In the genomic region with DNA sequence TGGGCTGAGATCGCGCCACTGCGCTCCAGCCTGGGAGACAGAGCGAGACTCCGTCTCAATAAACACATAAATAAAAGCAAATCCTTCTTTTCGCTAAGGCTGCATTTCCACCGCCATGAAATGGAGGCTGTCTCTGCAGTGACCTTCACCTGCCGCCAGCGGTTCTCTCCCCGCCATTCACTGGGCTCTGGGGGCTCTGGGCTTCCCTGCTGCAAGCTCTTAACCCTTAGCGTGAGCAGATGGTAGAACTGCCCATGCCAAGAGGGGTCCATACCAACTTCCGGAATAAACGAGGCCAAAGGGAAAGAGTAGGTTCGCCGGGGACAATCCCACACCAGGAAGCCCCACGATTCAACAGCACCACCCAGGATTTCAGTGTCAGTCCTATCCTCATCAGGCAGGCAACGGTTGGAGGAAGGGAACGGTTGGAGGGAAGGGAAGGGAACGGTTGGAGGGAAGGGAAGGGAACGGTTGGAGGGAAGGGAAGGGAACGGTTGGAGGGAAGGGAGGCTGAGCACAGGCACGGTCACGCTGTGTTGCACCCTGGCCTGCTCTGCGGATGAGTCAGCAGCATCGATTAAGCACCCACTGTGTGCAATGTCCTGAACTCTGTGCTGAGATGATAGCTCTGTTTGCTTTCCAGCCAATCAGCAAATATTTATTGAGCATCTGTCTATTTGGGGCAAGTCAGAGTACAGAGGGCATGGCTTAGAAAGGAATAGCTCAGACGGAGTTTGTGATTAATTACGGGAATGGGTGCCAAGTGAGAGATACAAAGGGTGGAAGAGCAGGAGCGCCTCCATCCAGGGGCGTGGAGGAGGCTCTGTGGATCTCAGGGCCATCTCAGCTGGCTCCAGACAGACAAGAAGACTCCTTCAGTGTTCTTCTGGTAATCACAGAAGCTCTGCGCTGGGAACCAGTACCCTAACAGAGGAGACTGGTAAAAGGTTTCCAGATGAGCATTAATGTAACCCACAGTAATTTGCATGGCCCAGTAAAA, we compare ENCODE assay signal across 1 cellular context.
A peak's percentile ranks its signal among the peaks of the same experiment; 100 is the strongest.
TF ChIP-seq lines count a peak whose summit lies in the region.

No MANE protein-coding gene starts in this region.

TF ChIP-seq in HepG2, 621 proteins besides CTCF, POLR2A, EP300 and RAD21 (continued from another document and continues in another):
- TF ChIP-seq, protein P1, sequence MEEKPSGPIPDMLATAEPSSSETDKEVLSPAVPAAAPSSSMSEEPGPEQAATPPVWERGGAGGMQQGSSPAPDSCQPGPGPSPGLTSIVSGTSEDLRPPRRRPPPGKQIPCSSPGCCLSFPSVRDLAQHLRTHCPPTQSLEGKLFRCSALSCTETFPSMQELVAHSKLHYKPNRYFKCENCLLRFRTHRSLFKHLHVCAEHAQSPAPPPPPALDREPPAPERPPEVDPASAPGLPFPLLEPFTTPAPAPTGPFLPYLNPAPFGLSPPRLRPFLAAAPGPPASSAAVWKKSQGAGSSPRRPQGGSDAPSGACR (CRISPR knock-in tag; IDR thresholded peaks at IDR 0.05) = 0 out of 2 replicates have a peak, but pooled peaks have one; percentile 55
- TF ChIP-seq MED13 (CRISPR knock-in tag; IDR thresholded peaks at IDR 0.05) = no peak
- peak; percentile 94; the same call in 1 of the 2 replicates for TF ChIP-seq MIER3 (CRISPR knock-in tag; IDR thresholded peaks at IDR 0.05; ENCODE audit: borderline replicate concordance)
- no peak for TF ChIP-seq ZNF546 (CRISPR knock-in tag; conservative IDR thresholded peaks at IDR 0.05)
- no peak for TF ChIP-seq ZNF20 (CRISPR knock-in tag; IDR thresholded peaks at IDR 0.05)
- peak; percentile 81 for TF ChIP-seq NFE2 (CRISPR knock-in tag; IDR thresholded peaks at IDR 0.05)
- no peak for TF ChIP-seq NONO (IDR thresholded peaks at IDR 0.05)
- TF ChIP-seq NONO (CRISPR knock-in tag; conservative IDR thresholded peaks at IDR 0.05) = peak; percentile 81
- no peak for TF ChIP-seq ZNF883 (CRISPR knock-in tag; IDR thresholded peaks at IDR 0.05; ENCODE audit: not compliant biosample characterization)
- TF ChIP-seq ZNF563 (CRISPR knock-in tag; IDR thresholded peaks at IDR 0.05) = no peak; the same call in 1 of the 2 replicates
- TF ChIP-seq YEATS4 (CRISPR knock-in tag; IDR thresholded peaks at IDR 0.05; ENCODE audit: borderline replicate concordance) = peak; percentile 48
- no peak for TF ChIP-seq PLRG1 (conservative IDR thresholded peaks at IDR 0.05)
- no peak for TF ChIP-seq ZNF510 (CRISPR knock-in tag; IDR thresholded peaks at IDR 0.05; ENCODE audit: low read depth)
- TF ChIP-seq HNRNPUL1 (IDR thresholded peaks at IDR 0.05; ENCODE audit: low read depth, low read length) = no peak
- TF ChIP-seq ZMYM4 (CRISPR knock-in tag; IDR thresholded peaks at IDR 0.05) = peak; percentile 88
- peak; percentile 92 for TF ChIP-seq HHEX (CRISPR knock-in tag; IDR thresholded peaks at IDR 0.05)
- peak; percentile 89 for TF ChIP-seq MAFF (IDR thresholded peaks at IDR 0.05; ENCODE audit: low read depth, low read length)
- TF ChIP-seq ETV6 (CRISPR knock-in tag; conservative IDR thresholded peaks at IDR 0.05) = no peak
- no peak for TF ChIP-seq ZNF761 (CRISPR knock-in tag; conservative IDR thresholded peaks at IDR 0.05)
- TF ChIP-seq ZBTB20 (CRISPR knock-in tag; IDR thresholded peaks at IDR 0.05; ENCODE audit: borderline replicate concordance, low read depth) = peak; percentile 82; the same call in 1 of the 2 replicates
- TF ChIP-seq ISX (CRISPR knock-in tag; conservative IDR thresholded peaks at IDR 0.05) = no peak
- TF ChIP-seq CBX1 (IDR thresholded peaks at IDR 0.05; ENCODE audit: low read depth) = peak; percentile 88
- no peak for TF ChIP-seq ZNF598 (CRISPR knock-in tag; IDR thresholded peaks at IDR 0.05; ENCODE audit: borderline replicate concordance)
- TF ChIP-seq ZNF33B (CRISPR knock-in tag; IDR thresholded peaks at IDR 0.05) = no peak
- TF ChIP-seq TMF1 (CRISPR knock-in tag; IDR thresholded peaks at IDR 0.05; ENCODE audit: low read depth) = no peak
- 0 out of 2 replicates have a peak, but pooled peaks have one; percentile 25 for TF ChIP-seq ZNF235 (CRISPR knock-in tag; IDR thresholded peaks at IDR 0.05; ENCODE audit: borderline replicate concordance)
- TF ChIP-seq ZFP91 (CRISPR knock-in tag; IDR thresholded peaks at IDR 0.05; ENCODE audit: borderline replicate concordance) = peak; percentile 79
- TF ChIP-seq ZNF3 (CRISPR knock-in tag; IDR thresholded peaks at IDR 0.05) = no peak
- 0 out of 2 replicates have a peak, but pooled peaks have one; percentile 34 for TF ChIP-seq SP2 (CRISPR knock-in tag; IDR thresholded peaks at IDR 0.05)
- no peak for TF ChIP-seq SNRNP70 (IDR thresholded peaks at IDR 0.05; ENCODE audit: low read depth, low read length)
- no peak for TF ChIP-seq ZNF777 (CRISPR knock-in tag; IDR thresholded peaks at IDR 0.05)
- TF ChIP-seq, protein P2, sequence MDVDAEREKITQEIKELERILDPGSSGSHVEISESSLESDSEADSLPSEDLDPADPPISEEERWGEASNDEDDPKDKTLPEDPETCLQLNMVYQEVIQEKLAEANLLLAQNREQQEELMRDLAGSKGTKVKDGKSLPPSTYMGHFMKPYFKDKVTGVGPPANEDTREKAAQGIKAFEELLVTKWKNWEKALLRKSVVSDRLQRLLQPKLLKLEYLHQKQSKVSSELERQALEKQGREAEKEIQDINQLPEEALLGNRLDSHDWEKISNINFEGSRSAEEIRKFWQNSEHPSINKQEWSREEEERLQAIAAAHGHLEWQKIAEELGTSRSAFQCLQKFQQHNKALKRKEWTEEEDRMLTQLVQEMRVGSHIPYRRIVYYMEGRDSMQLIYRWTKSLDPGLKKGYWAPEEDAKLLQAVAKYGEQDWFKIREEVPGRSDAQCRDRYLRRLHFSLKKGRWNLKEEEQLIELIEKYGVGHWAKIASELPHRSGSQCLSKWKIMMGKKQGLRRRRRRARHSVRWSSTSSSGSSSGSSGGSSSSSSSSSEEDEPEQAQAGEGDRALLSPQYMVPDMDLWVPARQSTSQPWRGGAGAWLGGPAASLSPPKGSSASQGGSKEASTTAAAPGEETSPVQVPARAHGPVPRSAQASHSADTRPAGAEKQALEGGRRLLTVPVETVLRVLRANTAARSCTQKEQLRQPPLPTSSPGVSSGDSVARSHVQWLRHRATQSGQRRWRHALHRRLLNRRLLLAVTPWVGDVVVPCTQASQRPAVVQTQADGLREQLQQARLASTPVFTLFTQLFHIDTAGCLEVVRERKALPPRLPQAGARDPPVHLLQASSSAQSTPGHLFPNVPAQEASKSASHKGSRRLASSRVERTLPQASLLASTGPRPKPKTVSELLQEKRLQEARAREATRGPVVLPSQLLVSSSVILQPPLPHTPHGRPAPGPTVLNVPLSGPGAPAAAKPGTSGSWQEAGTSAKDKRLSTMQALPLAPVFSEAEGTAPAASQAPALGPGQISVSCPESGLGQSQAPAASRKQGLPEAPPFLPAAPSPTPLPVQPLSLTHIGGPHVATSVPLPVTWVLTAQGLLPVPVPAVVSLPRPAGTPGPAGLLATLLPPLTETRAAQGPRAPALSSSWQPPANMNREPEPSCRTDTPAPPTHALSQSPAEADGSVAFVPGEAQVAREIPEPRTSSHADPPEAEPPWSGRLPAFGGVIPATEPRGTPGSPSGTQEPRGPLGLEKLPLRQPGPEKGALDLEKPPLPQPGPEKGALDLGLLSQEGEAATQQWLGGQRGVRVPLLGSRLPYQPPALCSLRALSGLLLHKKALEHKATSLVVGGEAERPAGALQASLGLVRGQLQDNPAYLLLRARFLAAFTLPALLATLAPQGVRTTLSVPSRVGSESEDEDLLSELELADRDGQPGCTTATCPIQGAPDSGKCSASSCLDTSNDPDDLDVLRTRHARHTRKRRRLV (CRISPR knock-in tag; IDR thresholded peaks at IDR 0.05) = 0 out of 2 replicates have a peak, but pooled peaks have one; percentile 40
- TF ChIP-seq ZNF275 (CRISPR knock-in tag; IDR thresholded peaks at IDR 0.05; ENCODE audit: borderline replicate concordance) = no peak; the same call in 1 of the 2 replicates
- TF ChIP-seq FOXK2 (IDR thresholded peaks at IDR 0.05) = no peak
- peak; percentile 82; the same call in 1 of the 2 replicates for TF ChIP-seq ZNF691 (CRISPR knock-in tag; IDR thresholded peaks at IDR 0.05; ENCODE audit: borderline replicate concordance, low read depth)
- peak; percentile 41; the same call in 1 of the 2 replicates for TF ChIP-seq REPIN1 (CRISPR knock-in tag; IDR thresholded peaks at IDR 0.05; ENCODE audit: borderline replicate concordance, low read depth)
- TF ChIP-seq ZNF83 (CRISPR knock-in tag; IDR thresholded peaks at IDR 0.05; ENCODE audit: borderline replicate concordance) = no peak
- peak; percentile 90; the same call in 1 of the 2 replicates for TF ChIP-seq GATA4 (IDR thresholded peaks at IDR 0.05; ENCODE audit: borderline replicate concordance, low read depth)
- no peak for TF ChIP-seq YY1 (IDR thresholded peaks at IDR 0.05; ENCODE audit: insufficient read depth, insufficient replicate concordance, low read depth, low read length)
- TF ChIP-seq, protein P3, sequence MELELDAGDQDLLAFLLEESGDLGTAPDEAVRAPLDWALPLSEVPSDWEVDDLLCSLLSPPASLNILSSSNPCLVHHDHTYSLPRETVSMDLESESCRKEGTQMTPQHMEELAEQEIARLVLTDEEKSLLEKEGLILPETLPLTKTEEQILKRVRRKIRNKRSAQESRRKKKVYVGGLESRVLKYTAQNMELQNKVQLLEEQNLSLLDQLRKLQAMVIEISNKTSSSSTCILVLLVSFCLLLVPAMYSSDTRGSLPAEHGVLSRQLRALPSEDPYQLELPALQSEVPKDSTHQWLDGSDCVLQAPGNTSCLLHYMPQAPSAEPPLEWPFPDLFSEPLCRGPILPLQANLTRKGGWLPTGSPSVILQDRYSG (CRISPR knock-in tag; IDR thresholded peaks at IDR 0.05) = no peak
- TF ChIP-seq PRDM15 (CRISPR knock-in tag; IDR thresholded peaks at IDR 0.05) = peak; percentile 75; the same call in 1 of the 2 replicates
- no peak for TF ChIP-seq ZNF180 (CRISPR knock-in tag; IDR thresholded peaks at IDR 0.05; ENCODE audit: borderline replicate concordance, low read depth)
- peak; percentile 54; the same call in 1 of the 2 replicates for TF ChIP-seq ZMAT3 (CRISPR knock-in tag; conservative IDR thresholded peaks at IDR 0.05)
- TF ChIP-seq ZNF329 (CRISPR knock-in tag; IDR thresholded peaks at IDR 0.05; ENCODE audit: low read depth) = no peak
- peak; percentile 47; the same call in 1 of the 2 replicates for TF ChIP-seq POGK (CRISPR knock-in tag; conservative IDR thresholded peaks at IDR 0.05)
- no peak for TF ChIP-seq ZNF562 (CRISPR knock-in tag; IDR thresholded peaks at IDR 0.05; ENCODE audit: borderline replicate concordance)
